Comparison of ENCODE assay signal across 9 cellular contexts in the genomic region with DNA sequence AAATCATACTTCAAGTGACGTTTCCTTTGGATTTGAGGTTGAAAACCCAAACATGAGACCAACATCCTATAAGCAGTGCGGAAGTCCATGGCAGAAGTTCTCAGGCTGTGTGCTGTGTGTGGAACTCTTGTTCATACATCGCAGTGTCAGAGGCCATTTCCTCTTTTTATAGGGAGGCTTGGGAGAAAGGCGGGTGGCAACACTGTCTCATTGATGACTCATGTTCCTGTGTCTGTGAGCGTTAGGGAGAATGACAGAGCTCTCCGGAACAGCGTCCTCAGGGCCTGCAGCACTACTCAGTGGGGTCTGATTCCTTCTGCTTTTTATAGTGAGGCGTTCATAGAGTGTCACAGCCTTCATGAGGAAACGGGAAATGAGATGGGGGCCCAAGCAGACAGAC.
DNase-seq lines count a peak whose midpoint lies in the region; ATAC-seq, FAIRE-seq and TF ChIP-seq lines count a peak whose summit lies in the region.
"Had no signal": no experiment of that assay in that cellular context is flagged by ENCODE, and none has a peak within 500 bp of the region (broad histone marks: within the 10 kb centered on the region; RNA-seq: fewer than 3 reads in every experiment).

No MANE protein-coding gene starts in this region.

- peaks cover 2% of the 10 kb centered on the region for H3K9me3 Mint-ChIP-seq in astrocyte (ENCODE audit: unreplicated experiment)
- H3K9me3 Mint-ChIP-seq: activated naive CD4-positive, alpha-beta T cell treated with anti-CD3 and anti-CD28 coated beads, Interleukin-2, amount 50 U/mL, for 24 hours had no signal

- H4K20me1 ChIP-seq in astrocyte (ENCODE audit: insufficient read depth, low read length) = no peaks in the 10 kb centered on the region

- 68% methylated on average over 9 of the region's 9 CpGs for WGBS in prostate gland

- H3K27ac ChIP-seq in astrocyte (ENCODE audit: low read depth, low read length) (peak overlapping the region; percentile 87), substantia nigra (ENCODE audit: low read depth, low read length, poor library complexity, severe bottlenecking) (no peak overlapping the region), prostate gland (no peak overlapping the region)

- TF ChIP-seq CTCF in astrocyte (IDR thresholded peaks at IDR 0.05; ENCODE audit: insufficient read depth, low read depth, low read length) (no peak), prostate gland (IDR thresholded peaks at IDR 0.05) (no peak)

- peaks cover 3% of the 10 kb centered on the region for H3K36me3 Mint-ChIP-seq in astrocyte (ENCODE audit: low read depth, unreplicated experiment)
- H3K36me3 Mint-ChIP-seq: activated naive CD4-positive, alpha-beta T cell treated with anti-CD3 and anti-CD28 coated beads, Interleukin-2, amount 50 U/mL, for 24 hours had no signal

- H3K4me1 ChIP-seq in astrocyte (ENCODE audit: insufficient read depth, low read length) = peaks cover 28% of the 10 kb centered on the region
- no peaks in the 10 kb centered on the region for H3K4me1 ChIP-seq in prostate gland (replicated peaks)

- H3K27me3 ChIP-seq in astrocyte (ENCODE audit: insufficient read depth, low read length) (no peaks in the 10 kb centered on the region), prostate gland (replicated peaks; ENCODE audit: insufficient read depth) (no peaks in the 10 kb centered on the region)

- H3K4me1 Mint-ChIP-seq in astrocyte (ENCODE audit: low read depth, unreplicated experiment) = peaks cover 24% of the 10 kb centered on the region
- H3K4me1 Mint-ChIP-seq: activated naive CD4-positive, alpha-beta T cell treated with anti-CD3 and anti-CD28 coated beads, Interleukin-2, amount 50 U/mL, for 24 hours had no signal

- H3K9me3 ChIP-seq in astrocyte (ENCODE audit: insufficient read depth, low read depth, low read length) (no peaks in the 10 kb centered on the region), prostate gland (no peaks in the 10 kb centered on the region)

- intact Hi-C loops in prostate gland (cut with DNase I) = no loop called here

- no peak for ATAC-seq in HG03097 (IDR thresholded peaks at IDR 0.05; ENCODE audit: low FRiP score, unreplicated experiment)

- peak; percentile 73 for FAIRE-seq in astrocyte (lab: Jason Lieb, UNC)

- TF ChIP-seq POLR2A in prostate gland (IDR thresholded peaks at IDR 0.05) = no peak

- H3K36me3 ChIP-seq in astrocyte (ENCODE audit: insufficient read depth, low read length) (no peaks in the 10 kb centered on the region), prostate gland (no peaks in the 10 kb centered on the region)

- peak; percentile 24 for DNase-seq in stimulated activated CD4-positive, alpha-beta T cell treated with anti-CD3 and anti-CD28 coated beads, Interleukin-15, amount 100 ng/mL, for 24 hours
- DNase-seq in stimulated activated CD4-positive, alpha-beta T cell treated with anti-CD3 and anti-CD28 coated beads, Interleukin-4, amount 100 ng/mL, for 1 hour = no peak
- DNase-seq in KBM-7 (peak; percentile 97), astrocyte (ENCODE audit: low read depth) (peak; percentile 94), kidney glomerular epithelial cell (lab: John Stamatoyannopoulos, UW) (peak; percentile 85), substantia nigra (lab: John Stamatoyannopoulos, UW) (peak in 28 of 49 donors; percentile 3 to 63 (median 19)), prostate gland (ENCODE audit: low spot score) (no peak)

- peak overlapping the region; percentile 79 for H3K9ac ChIP-seq in astrocyte (ENCODE audit: low read length)

- peak overlapping the region; percentile 96 for H3K27ac Mint-ChIP-seq in astrocyte (ENCODE audit: unreplicated experiment)
- H3K27ac Mint-ChIP-seq: activated naive CD4-positive, alpha-beta T cell treated with anti-CD3 and anti-CD28 coated beads, Interleukin-2, amount 50 U/mL, for 24 hours had no signal

- in situ Hi-C loops in KBM-7 (cut with MboI; ENCODE audit: low pct_unique_long_range_greater_than_20kb, low sequenced_read_pairs) = no loop called here

- peak overlapping the region; percentile 61 for H3K4me2 ChIP-seq in astrocyte (ENCODE audit: low read length)

- H3K79me2 ChIP-seq in astrocyte (ENCODE audit: insufficient read depth, low read length) = no peaks in the 10 kb centered on the region

- peak overlapping the region; percentile 42 for H2AFZ ChIP-seq in astrocyte (ENCODE audit: low read depth, low read length)

- H3K4me3 Mint-ChIP-seq in astrocyte (ENCODE audit: unreplicated experiment) = peak overlapping the region; percentile 23
- H3K4me3 Mint-ChIP-seq: activated naive CD4-positive, alpha-beta T cell treated with anti-CD3 and anti-CD28 coated beads, Interleukin-2, amount 50 U/mL, for 24 hours had no signal

- H3K4me3 ChIP-seq in astrocyte (ENCODE audit: insufficient read depth, low read depth, low read length) (no peak overlapping the region), prostate gland (no peak overlapping the region)

- no peaks in the 10 kb centered on the region for H3K27me3 Mint-ChIP-seq in astrocyte (ENCODE audit: low read depth, unreplicated experiment)

Comparison
In these comparisons a context has a peak if more than half of its experiments do, and no peak if none do; other contexts are left out.
1. DNase-seq: peak in stimulated activated CD4-positive, alpha-beta T cell treated with anti-CD3 and anti-CD28 coated beads, Interleukin-15, amount 100 ng/mL, for 24 hours (single experiment), KBM-7 (single experiment), astrocyte (single experiment), kidney glomerular epithelial cell (single experiment) and substantia nigra (28 of 49); none in stimulated activated CD4-positive, alpha-beta T cell treated with anti-CD3 and anti-CD28 coated beads, Interleukin-4, amount 100 ng/mL, for 1 hour (single experiment) and prostate gland (single experiment).